ENCODE assay signal across 7 cellular contexts in the genomic region with DNA sequence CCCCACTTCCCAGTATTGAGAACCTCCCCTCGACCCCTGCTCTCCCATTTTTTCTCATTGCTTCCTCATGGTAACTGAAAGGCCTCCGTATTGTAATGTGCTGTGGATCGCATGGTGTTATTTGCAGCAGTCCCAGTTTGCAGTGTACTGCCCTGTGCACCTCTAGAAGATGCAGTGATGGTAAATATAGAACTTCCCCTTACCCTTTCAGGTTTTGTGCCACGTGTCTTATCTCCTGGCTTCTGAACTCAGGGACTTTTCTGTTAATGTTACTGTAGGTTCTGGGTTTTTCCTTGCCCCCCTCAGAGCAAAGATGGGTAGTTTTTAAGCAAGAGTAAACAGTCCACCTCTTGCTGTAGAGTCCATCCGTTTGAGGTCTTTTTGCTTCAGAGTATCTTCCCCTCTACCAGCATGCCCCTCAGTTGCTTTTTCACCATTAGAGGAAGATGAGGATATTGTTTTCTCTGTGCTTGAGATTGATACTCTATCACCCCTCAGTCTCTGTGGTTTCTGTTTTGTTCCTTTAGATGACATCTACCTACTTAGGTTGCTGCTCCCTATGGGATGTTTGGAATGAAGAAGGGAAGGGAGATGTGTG. TPM values are rescaled to one million over a fixed set of nuclear protein-coding genes. Genes with fewer than 3 reads are reported as not detected.
A peak's percentile ranks its signal among the peaks of the same experiment; 100 is the strongest.
DNase-seq lines count a peak whose midpoint lies in the region; ATAC-seq and TF ChIP-seq lines count a peak whose summit lies in the region.

No MANE protein-coding gene starts in this region.

- TF ChIP-seq CTCF in endodermal cell (conservative IDR thresholded peaks at IDR 0.05): no peak

- no peaks in the 10 kb centered on the region for H3K27me3 ChIP-seq in endodermal cell (ENCODE audit: control insufficient read depth, insufficient read depth, low read length, poor library complexity, severe bottlenecking)

- peaks cover 91% of the 10 kb centered on the region for H3K36me3 ChIP-seq in endodermal cell (ENCODE audit: control insufficient read depth, insufficient read depth, low read length)

- DNase-seq in endodermal cell (no peak), NCI-H2029 treated with DMSO at 0.1 percent for 48 hours (lab: John Stamatoyannopoulos, UW) (no peak), activated gamma-delta T cell (lab: John Stamatoyannopoulos, UW) (no peak)
- DNase-seq in activated CD4-positive, alpha-beta T cell treated with anti-CD3 and anti-CD28 coated beads, Interleukin-2, amount 50 U/mL, for 1 hour: no peak

- H3K36me3 Mint-ChIP-seq in endodermal cell (ENCODE audit: low read depth): peaks cover 55% of the 10 kb centered on the region
- peaks cover 58% of the 10 kb centered on the region for H3K36me3 Mint-ChIP-seq in stimulated activated memory B cell treated with anti-CD40 and anti-IgM and Interleukin-4, amounts not matched to agents 10 μg/mL and 1 μg/mL and 100 μg/mL, for 72 hours

- ATAC-seq in GM19351 (IDR thresholded peaks at IDR 0.05; ENCODE audit: unreplicated experiment) (peak; percentile 45), HG03354 (IDR thresholded peaks at IDR 0.05; ENCODE audit: poor library complexity, severe bottlenecking, unreplicated experiment) (peak; percentile 52)
- peak; percentile 85 for ATAC-seq in stimulated activated memory B cell treated with anti-CD40 and anti-IgM and Interleukin-4, amounts not matched to agents 10 μg/mL and 1 μg/mL and 100 μg/mL, for 72 hours

- no peaks in the 10 kb centered on the region for H3K27me3 Mint-ChIP-seq in endodermal cell (ENCODE audit: insufficient read depth)
- no peaks in the 10 kb centered on the region for H3K27me3 Mint-ChIP-seq in stimulated activated memory B cell treated with anti-CD40 and anti-IgM and Interleukin-4, amounts not matched to agents 10 μg/mL and 1 μg/mL and 100 μg/mL, for 72 hours

- H3K4me3 ChIP-seq in endodermal cell (ENCODE audit: low read length): no peak overlapping the region

- peaks cover 73% of the 10 kb centered on the region for H3K4me1 Mint-ChIP-seq in endodermal cell
- peaks cover 73% of the 10 kb centered on the region for H3K4me1 Mint-ChIP-seq in stimulated activated memory B cell treated with anti-CD40 and anti-IgM and Interleukin-4, amounts not matched to agents 10 μg/mL and 1 μg/mL and 100 μg/mL, for 72 hours

- no peak overlapping the region for H3K4me3 Mint-ChIP-seq in endodermal cell
- H3K4me3 Mint-ChIP-seq in stimulated activated memory B cell treated with anti-CD40 and anti-IgM and Interleukin-4, amounts not matched to agents 10 μg/mL and 1 μg/mL and 100 μg/mL, for 72 hours: peak overlapping the region; percentile 60

- H3K9me3 Mint-ChIP-seq in endodermal cell: no peaks in the 10 kb centered on the region
- H3K9me3 Mint-ChIP-seq in stimulated activated memory B cell treated with anti-CD40 and anti-IgM and Interleukin-4, amounts not matched to agents 10 μg/mL and 1 μg/mL and 100 μg/mL, for 72 hours: peaks cover 4% of the 10 kb centered on the region

- H3K9me3 ChIP-seq in endodermal cell (ENCODE audit: control insufficient read depth, low read length): no peaks in the 10 kb centered on the region

- no peak overlapping the region for H3K9ac ChIP-seq in endodermal cell (ENCODE audit: extremely low read depth, low read length, poor library complexity, severe bottlenecking)

- H3K27ac Mint-ChIP-seq in endodermal cell: peak overlapping the region; percentile 60
- H3K27ac Mint-ChIP-seq in stimulated activated memory B cell treated with anti-CD40 and anti-IgM and Interleukin-4, amounts not matched to agents 10 μg/mL and 1 μg/mL and 100 μg/mL, for 72 hours: peak overlapping the region; percentile 79

- peaks cover 34% of the 10 kb centered on the region for H3K4me1 ChIP-seq in endodermal cell (ENCODE audit: control insufficient read depth, insufficient read depth, low read length)

- 97 to 100% methylated on average over 2 to 4 of the region's 5 CpGs for WGBS in endodermal cell (ENCODE audit: insufficient coverage in 1 of 2, insufficient read length in 1 of 2), 2 experiments

- H3K27ac ChIP-seq in endodermal cell (ENCODE audit: low read depth, low read length): no peak overlapping the region

RNA-seq across cellular contexts. Expression of gene CHD2, which starts 22.4 kb away (rescaled TPM):
- total RNA-seq in endodermal cell: 100 to 1,000 TPM; 116 to 127 TPM
- polyA plus RNA-seq in endodermal cell (2013, experiment 1 of 2): 56.2 TPM
- 46.7 TPM for polyA plus RNA-seq in endodermal cell (2013, experiment 2 of 2)
